Comparison of ENCODE assay signal across 24 cellular contexts in genomic region chr18:51229328-51229727, GRCh38.
"Had no signal": no experiment of that assay in that cellular context is flagged by ENCODE, and none has a peak within 500 bp of the region (broad histone marks: within the 10 kb centered on the region; RNA-seq: fewer than 3 reads in every experiment).

No MANE protein-coding gene starts in this region.

- H3K4me1 Mint-ChIP-seq: naive B cell, nephron progenitor cell, T-cell had no signal

- H3K9me3 Mint-ChIP-seq: nephron progenitor cell; stimulated activated naive CD8-positive, alpha-beta T cell treated with anti-CD3 and anti-CD28 coated beads, Interleukin-15, Interleukin-2, amounts not matched to agents 100 ng/mL and 50 ng/mL, for 24 hours had no signal

- H3K27ac Mint-ChIP-seq: activated naive CD8-positive, alpha-beta T cell; mesothelial cell of epicardium; naive B cell; nephron progenitor cell; stimulated activated naive CD8-positive, alpha-beta T cell treated with anti-CD3 and anti-CD28 coated beads, Interleukin-15, Interleukin-2, amounts not matched to agents 100 ng/mL and 50 ng/mL, for 24 hours; T-cell had no signal

- H3K36me3 ChIP-seq: esophagus squamous epithelium, heart right ventricle, neutrophil, right lobe of liver, upper lobe of left lung, vagina had no signal

- H3K27me3 ChIP-seq: esophagus squamous epithelium, heart right ventricle, right lobe of liver, upper lobe of left lung, vagina had no signal

- ATAC-seq: heart right ventricle, right lobe of liver, T-cell had no signal

- H3K27me3 Mint-ChIP-seq: activated naive CD8-positive, alpha-beta T cell had no signal

- H3K4me3 Mint-ChIP-seq: activated naive CD8-positive, alpha-beta T cell; mesothelial cell of epicardium; naive B cell; nephron progenitor cell; stimulated activated naive CD8-positive, alpha-beta T cell treated with anti-CD3 and anti-CD28 coated beads, Interleukin-15, Interleukin-2, amounts not matched to agents 100 ng/mL and 50 ng/mL, for 24 hours; T-cell had no signal

- DNase-seq: activated CD4-positive, alpha-beta T cell treated with anti-CD3 and anti-CD28 coated beads for 4 hours; activated CD4-positive, alpha-beta T cell treated with anti-CD3 and anti-CD28 coated beads, Interleukin-2, amount 50 U/mL, for 48 hours; activated effector memory CD4-positive, alpha-beta T cell treated with Interleukin-2 at 50 U/mL for 16 hours; activated naive CD4-positive, alpha-beta T cell treated with Interleukin-2 at 50 U/mL for 16 hours; activated T-cell treated with anti-CD3 and anti-CD28 coated beads, Interleukin-2, amount 50 U/mL, for 48 hours; amniotic stem cell; central memory CD4-positive, alpha-beta T cell; dermis blood vessel endothelial cell; effector CD4-positive, alpha-beta T cell; esophagus squamous epithelium; foreskin melanocyte; heart right ventricle; naive B cell; nephron progenitor cell; right lobe of liver; stimulated activated CD4-positive, alpha-beta T cell treated with anti-CD3 and anti-CD28 coated beads, Interleukin-2, amount 100 ng/mL, for 48 hours; substantia nigra; T-cell; upper lobe of left lung had no signal

- H3K4me3 ChIP-seq: esophagus squamous epithelium, heart right ventricle, right lobe of liver, upper lobe of left lung, vagina had no signal
